In genomic region chr10:53357587-53357986, GRCh38 we compare ENCODE assay signal across 14 cellular contexts.
"Had no signal": no experiment of that assay in that cellular context is flagged by ENCODE, and none has a peak within 500 bp of the region (broad histone marks: within the 10 kb centered on the region; RNA-seq: fewer than 3 reads in every experiment).

No MANE protein-coding gene starts in this region.

- H3K9me3 ChIP-seq: ascending aorta, upper lobe of right lung had no signal

- H3K27me3 Mint-ChIP-seq: activated naive CD4-positive, alpha-beta T cell treated with anti-CD3 and anti-CD28 coated beads, Interleukin-2, amount 10 ng/mL, durations not matched to agents 7 days and 5 days; activated T-helper 17 cell treated with anti-CD3 and anti-CD28 coated beads, Interleukin-2, amount 50 U/mL, for 72 hours; stimulated activated naive CD8-positive, alpha-beta T cell treated with anti-CD3 and anti-CD28 coated beads, Interleukin-15, amount 100 ng/mL, for 72 hours had no signal

- ATAC-seq: activated T-helper 17 cell treated with anti-CD3 and anti-CD28 coated beads, Interleukin-2, amount 50 U/mL, for 72 hours; esophagus mucosa; right cardiac atrium; stimulated activated naive CD8-positive, alpha-beta T cell treated with anti-CD3 and anti-CD28 coated beads, Interleukin-15, amount 100 ng/mL, for 72 hours; upper lobe of right lung had no signal

- H3K4me1 Mint-ChIP-seq: activated naive CD4-positive, alpha-beta T cell treated with anti-CD3 and anti-CD28 coated beads, Interleukin-2, amount 10 ng/mL, durations not matched to agents 7 days and 5 days; activated T-helper 17 cell treated with anti-CD3 and anti-CD28 coated beads, Interleukin-2, amount 50 U/mL, for 72 hours; nephron; stimulated activated naive CD8-positive, alpha-beta T cell treated with anti-CD3 and anti-CD28 coated beads, Interleukin-15, amount 100 ng/mL, for 72 hours had no signal

- H3K4me3 ChIP-seq: ascending aorta, cardiac muscle cell, dorsolateral prefrontal cortex, upper lobe of right lung had no signal

- H3K36me3 Mint-ChIP-seq: activated naive CD4-positive, alpha-beta T cell treated with anti-CD3 and anti-CD28 coated beads, Interleukin-2, amount 10 ng/mL, durations not matched to agents 7 days and 5 days had no signal

- H3K27ac ChIP-seq: ascending aorta, cardiac muscle cell, dorsolateral prefrontal cortex, upper lobe of right lung had no signal

- H3K4me1 ChIP-seq: ascending aorta, upper lobe of right lung had no signal

- H3K4me3 Mint-ChIP-seq: activated naive CD4-positive, alpha-beta T cell treated with anti-CD3 and anti-CD28 coated beads, Interleukin-2, amount 10 ng/mL, durations not matched to agents 7 days and 5 days; activated T-helper 17 cell treated with anti-CD3 and anti-CD28 coated beads, Interleukin-2, amount 50 U/mL, for 72 hours; nephron; stimulated activated naive CD8-positive, alpha-beta T cell treated with anti-CD3 and anti-CD28 coated beads, Interleukin-15, amount 100 ng/mL, for 72 hours; T-helper 2 cell treated with Interferon-gamma antibody and Interleukin-4, amounts not matched to agents 5 μg/mL and 100 μg/mL, for 36 hours had no signal

- H3K36me3 ChIP-seq: ascending aorta, cardiac muscle cell, upper lobe of right lung had no signal

- DNase-seq: activated naive CD4-positive, alpha-beta T cell treated with anti-CD3 and anti-CD28 coated beads, Interleukin-2, amount 10 ng/mL, durations not matched to agents 7 days and 5 days; activated T-cell treated with anti-CD3 and anti-CD28 coated beads for 4 hours; dorsolateral prefrontal cortex; occipital lobe; right cardiac atrium; small intestine; stimulated activated naive CD8-positive, alpha-beta T cell treated with anti-CD3 and anti-CD28 coated beads, Interleukin-15, amount 100 ng/mL, for 72 hours; upper lobe of right lung had no signal

- H3K27me3 ChIP-seq: ascending aorta, cardiac muscle cell, dorsolateral prefrontal cortex, upper lobe of right lung had no signal

- H3K27ac Mint-ChIP-seq: activated naive CD4-positive, alpha-beta T cell treated with anti-CD3 and anti-CD28 coated beads, Interleukin-2, amount 10 ng/mL, durations not matched to agents 7 days and 5 days; activated T-helper 17 cell treated with anti-CD3 and anti-CD28 coated beads, Interleukin-2, amount 50 U/mL, for 72 hours; stimulated activated naive CD8-positive, alpha-beta T cell treated with anti-CD3 and anti-CD28 coated beads, Interleukin-15, amount 100 ng/mL, for 72 hours; T-helper 2 cell treated with Interferon-gamma antibody and Interleukin-4, amounts not matched to agents 5 μg/mL and 100 μg/mL, for 36 hours had no signal
